20 cellular contexts compared by ENCODE assay signal in genomic region chr17:62716834-62717588, GRCh38.
"Had no signal": no experiment of that assay in that cellular context is flagged by ENCODE, and none has a peak within 500 bp of the region (broad histone marks: within the 10 kb centered on the region; RNA-seq: fewer than 3 reads in every experiment).

No MANE protein-coding gene starts in this region.

- DNase-seq: activated CD4-positive, alpha-beta T cell treated with anti-CD3 and anti-CD28 coated beads, Interleukin-2, amount 50 U/mL, for 4 hours; activated naive CD4-positive, alpha-beta T cell treated with Interleukin-2 at 50 U/mL for 16 hours; body of pancreas; central memory CD4-positive, alpha-beta T cell; dorsolateral prefrontal cortex; erythroblast; foreskin melanocyte; hypothalamus; left lung; stimulated activated CD4-positive, alpha-beta T cell treated with anti-CD3 and anti-CD28 coated beads, Interleukin-2, amount 100 ng/mL, for 24 hours; stimulated activated naive CD4-positive, alpha-beta T cell treated with Interleukin-2 at 50 U/mL for 16 hours; T-helper 17 cell; uterus; WERI-Rb-1 had no signal

- H3K27ac Mint-ChIP-seq: activated T-helper 2 cell treated with anti-CD3 and anti-CD28 coated beads, Interferon-gamma antibody, Interleukin-2, Interleukin-4, amounts not matched to agents 10 μg/mL and 5 μg/mL and 100 μg/mL, durations not matched to agents 14 hours and 24 hours and 36 hours; memory B cell; T-helper 17 cell had no signal

- H3K4me1 ChIP-seq: body of pancreas, left lung, prostate gland, right atrium auricular region, tibial artery, uterus had no signal

- H3K27me3 ChIP-seq: body of pancreas, dorsolateral prefrontal cortex, left lung, right atrium auricular region, tibial artery, uterus had no signal

- H3K27me3 Mint-ChIP-seq: T-helper 17 cell had no signal

- H3K9me3 ChIP-seq: body of pancreas, left lung, prostate gland, right atrium auricular region, tibial artery, uterus had no signal

- H3K36me3 ChIP-seq: left lung, prostate gland, right atrium auricular region, tibial artery, uterus, WERI-Rb-1 had no signal

- H3K27ac ChIP-seq: body of pancreas, dorsolateral prefrontal cortex, left lung, prostate gland, right atrium auricular region, tibial artery, uterus, WERI-Rb-1 had no signal

- H3K4me3 ChIP-seq: body of pancreas, dorsolateral prefrontal cortex, left lung, prostate gland, right atrium auricular region, tibial artery, uterus had no signal

- H3K36me3 Mint-ChIP-seq: memory B cell had no signal

- H3K4me3 Mint-ChIP-seq: memory B cell, T-helper 17 cell had no signal

- FAIRE-seq: colon had no signal

- H3K9me3 Mint-ChIP-seq: activated T-helper 2 cell treated with anti-CD3 and anti-CD28 coated beads, Interferon-gamma antibody, Interleukin-2, Interleukin-4, amounts not matched to agents 10 μg/mL and 5 μg/mL and 100 μg/mL, durations not matched to agents 14 hours and 24 hours and 36 hours; memory B cell had no signal
